In the genomic region with DNA sequence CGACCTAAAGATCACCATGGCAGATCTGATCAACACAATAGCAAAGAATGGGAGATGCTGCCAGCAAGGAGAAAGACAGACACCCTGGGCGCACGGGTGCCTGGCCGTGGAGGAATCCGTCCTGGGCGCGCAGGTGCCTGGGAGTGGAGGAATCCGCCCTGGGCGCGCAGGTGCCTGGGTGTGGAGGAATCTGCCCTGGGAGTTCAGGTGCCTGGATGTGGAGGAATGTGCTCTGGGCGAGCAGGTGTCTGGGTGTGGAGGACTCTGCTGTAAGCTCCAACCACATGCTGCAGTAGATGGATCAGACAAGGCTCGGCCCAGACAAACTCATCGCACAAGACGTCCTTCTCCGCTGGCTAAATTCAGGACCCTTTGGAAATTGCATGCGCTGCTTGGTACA, we compare ENCODE assay signal across 8 cellular contexts.
"Had no signal": no experiment of that assay in that cellular context is flagged by ENCODE, and none has a peak within 500 bp of the region (broad histone marks: within the 10 kb centered on the region; RNA-seq: fewer than 3 reads in every experiment).

No MANE protein-coding gene starts in this region.

- H3K9me3 ChIP-seq: HAP-1 had no signal

- H3K36me3 ChIP-seq: HAP-1 had no signal

- H3K4me1 ChIP-seq: HAP-1 had no signal

- H3K27ac ChIP-seq: GM23248 had no signal

- ATAC-seq: HCT116 had no signal

- H3K4me3 ChIP-seq: GM23248, HAP-1 had no signal

- DNase-seq: GM23248, GOT3, H7, HFFc6, IMR-90 had no signal

- FAIRE-seq: HTR-8/SVneo had no signal
